In the genomic region with DNA sequence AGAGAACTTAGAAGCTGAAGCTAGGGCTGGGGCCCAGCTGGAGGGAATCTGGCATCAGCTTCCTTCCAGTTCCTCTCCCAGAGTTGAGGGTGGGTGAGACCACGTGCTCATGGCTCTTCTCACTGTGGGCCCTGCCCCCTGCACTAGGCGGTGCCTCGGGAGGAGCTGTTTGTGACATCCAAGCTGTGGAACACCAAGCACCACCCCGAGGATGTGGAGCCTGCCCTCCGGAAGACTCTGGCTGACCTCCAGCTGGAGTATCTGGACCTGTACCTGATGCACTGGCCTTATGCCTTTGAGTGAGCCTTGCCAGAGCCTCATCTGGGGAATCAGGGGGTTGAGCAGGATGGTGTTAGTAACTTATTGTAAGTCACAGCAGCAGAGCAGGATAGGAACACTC, we compare ENCODE assay signal across 13 cellular contexts. TPM values are rescaled to one million over a fixed set of nuclear protein-coding genes. Genes with fewer than 3 reads are reported as not detected.
DNase-seq lines count a peak whose midpoint lies in the region; ATAC-seq and TF ChIP-seq lines count a peak whose summit lies in the region.
"Had no signal": no experiment of that assay in that cellular context is flagged by ENCODE, and none has a peak within 500 bp of the region (broad histone marks: within the 10 kb centered on the region; RNA-seq: fewer than 3 reads in every experiment).

No MANE protein-coding gene starts in this region.

- H3K27me3 ChIP-seq in lower lobe of right lung (ENCODE audit: low read depth) (no peaks in the 10 kb centered on the region), upper lobe of right lung (no peaks in the 10 kb centered on the region), foreskin keratinocyte (no peaks in the 10 kb centered on the region)

- intact Hi-C loops in lower lobe of right lung (cut with DNase I) (no loop called here), upper lobe of right lung (cut with DNase I) (loop anchor here (5.0 kb wide), 1 partner anchor 49 kb away; no protein-coding TSS in a partner anchor)

- peak; percentile 25 for DNase-seq in fibroblast of the aortic adventitia (ENCODE audit: low read depth)
- peak; percentile 61 for DNase-seq in lower lobe of right lung
- peak; percentile 73 for DNase-seq in upper lobe of right lung
- DNase-seq in HuH-7 (ENCODE audit: low spot score): no peak
- no peak for DNase-seq in foreskin keratinocyte
- DNase-seq: CD4-positive, CD25-positive, alpha-beta regulatory T cell; H7; NCI-H1417 treated with DMSO at 0.1 percent for 48 hours; nucleus accumbens had no signal

- H3K9me3 ChIP-seq in lower lobe of right lung (no peaks in the 10 kb centered on the region), upper lobe of right lung (no peaks in the 10 kb centered on the region)

- peaks cover 81% of the 10 kb centered on the region for H3K36me3 ChIP-seq in lower lobe of right lung
- H3K36me3 ChIP-seq in upper lobe of right lung: peaks cover 80% of the 10 kb centered on the region

- H3K27ac ChIP-seq in VCaP (peak overlapping the region; percentile 59), lower lobe of right lung (peak overlapping the region; percentile 36), upper lobe of right lung (no peak overlapping the region), foreskin keratinocyte (no peak overlapping the region)

- TF ChIP-seq CTCF in VCaP (conservative IDR thresholded peaks at IDR 0.05): no peak
- no peak for TF ChIP-seq CTCF in fibroblast of the aortic adventitia (IDR thresholded peaks at IDR 0.05; ENCODE audit: insufficient read depth, low read length)
- no peak for TF ChIP-seq CTCF in lower lobe of right lung (IDR thresholded peaks at IDR 0.05)
- no peak for TF ChIP-seq CTCF in upper lobe of right lung (IDR thresholded peaks at IDR 0.05)
- no peak for TF ChIP-seq CTCF in foreskin keratinocyte (conservative IDR thresholded peaks at IDR 0.05)

- H3K4me3 ChIP-seq in fibroblast of the aortic adventitia (ENCODE audit: low read depth, low read length) (no peak overlapping the region), lower lobe of right lung (no peak overlapping the region), upper lobe of right lung (no peak overlapping the region)

- H3K4me1 ChIP-seq in lower lobe of right lung: peaks cover 12% of the 10 kb centered on the region
- peaks cover 8% of the 10 kb centered on the region for H3K4me1 ChIP-seq in upper lobe of right lung
- H3K4me1 ChIP-seq in foreskin keratinocyte: no peaks in the 10 kb centered on the region

- ATAC-seq in lower lobe of right lung (peak; percentile 52 to 65), upper lobe of right lung (peak; percentile 73), HG03457 (IDR thresholded peaks at IDR 0.05; ENCODE audit: unreplicated experiment) (no peak), foreskin keratinocyte (no peak)
- ATAC-seq: stimulated activated memory B cell treated with anti-CD40 and anti-IgM and Interleukin-4, amounts not matched to agents 10 μg/mL and 1 μg/mL and 100 μg/mL, for 72 hours had no signal

RNA-seq across cellular contexts. Expression of a gene that starts 16.1 kb away (rescaled TPM):
- total RNA-seq in fibroblast of the aortic adventitia (ENCODE audit: low replicate concordance): 128 and 174 TPM in 2 replicates
- 203 TPM for total RNA-seq in lower lobe of right lung
- 167 TPM for total RNA-seq in upper lobe of right lung
- 144 and 153 TPM in 2 replicates for total RNA-seq in foreskin keratinocyte
- 142 and 150 TPM in 2 replicates for polyA plus RNA-seq in foreskin keratinocyte

RNA-seq across cellular contexts. Expression of a gene that starts 17.1 kb away (rescaled TPM):
- 57.1 and 118 TPM in 2 replicates for total RNA-seq in fibroblast of the aortic adventitia (ENCODE audit: low replicate concordance)
- 50.0 TPM for total RNA-seq in lower lobe of right lung
- 49.8 TPM for total RNA-seq in upper lobe of right lung
- 107 and 146 TPM in 2 replicates for total RNA-seq in foreskin keratinocyte
- polyA plus RNA-seq in foreskin keratinocyte: 112 and 150 TPM in 2 replicates

RNA-seq across cellular contexts. Expression of a gene that starts 45.0 kb away (rescaled TPM):
- total RNA-seq in fibroblast of the aortic adventitia (ENCODE audit: low replicate concordance): 272 and 467 TPM in 2 replicates
- total RNA-seq in lower lobe of right lung: 417 TPM
- 401 TPM for total RNA-seq in upper lobe of right lung
- 680 and 737 TPM in 2 replicates for total RNA-seq in foreskin keratinocyte
- polyA plus RNA-seq in foreskin keratinocyte: 906 and 916 TPM in 2 replicates

RNA-seq across cellular contexts. Expression of a gene that starts 57.1 kb away (rescaled TPM):
- total RNA-seq in fibroblast of the aortic adventitia (ENCODE audit: low replicate concordance): 0.72 and 4.0 TPM in 2 replicates
- 20.3 TPM for total RNA-seq in lower lobe of right lung
- 5.0 TPM for total RNA-seq in upper lobe of right lung
- 0.46 and 0.48 TPM in 2 replicates for total RNA-seq in foreskin keratinocyte
- polyA plus RNA-seq in foreskin keratinocyte: 0.19 and 0.20 TPM in 2 replicates
- total RNA-seq: epithelial cell of proximal tubule had no signal

Comparison
In these comparisons a context has a peak if more than half of its experiments do, and no peak if none do; other contexts are left out.
1. H3K27ac ChIP-seq: peak in VCaP (single experiment) and lower lobe of right lung (single experiment); none in upper lobe of right lung (single experiment) and foreskin keratinocyte (single experiment).
2. DNase-seq: peak in fibroblast of the aortic adventitia (single experiment), lower lobe of right lung (single experiment) and upper lobe of right lung (single experiment); none in HuH-7 (single experiment) and foreskin keratinocyte (0 of 2).
3. ATAC-seq: peak in lower lobe of right lung (2 of 2) and upper lobe of right lung (single experiment); none in HG03457 (single experiment) and foreskin keratinocyte (single experiment).